In the genomic region with DNA sequence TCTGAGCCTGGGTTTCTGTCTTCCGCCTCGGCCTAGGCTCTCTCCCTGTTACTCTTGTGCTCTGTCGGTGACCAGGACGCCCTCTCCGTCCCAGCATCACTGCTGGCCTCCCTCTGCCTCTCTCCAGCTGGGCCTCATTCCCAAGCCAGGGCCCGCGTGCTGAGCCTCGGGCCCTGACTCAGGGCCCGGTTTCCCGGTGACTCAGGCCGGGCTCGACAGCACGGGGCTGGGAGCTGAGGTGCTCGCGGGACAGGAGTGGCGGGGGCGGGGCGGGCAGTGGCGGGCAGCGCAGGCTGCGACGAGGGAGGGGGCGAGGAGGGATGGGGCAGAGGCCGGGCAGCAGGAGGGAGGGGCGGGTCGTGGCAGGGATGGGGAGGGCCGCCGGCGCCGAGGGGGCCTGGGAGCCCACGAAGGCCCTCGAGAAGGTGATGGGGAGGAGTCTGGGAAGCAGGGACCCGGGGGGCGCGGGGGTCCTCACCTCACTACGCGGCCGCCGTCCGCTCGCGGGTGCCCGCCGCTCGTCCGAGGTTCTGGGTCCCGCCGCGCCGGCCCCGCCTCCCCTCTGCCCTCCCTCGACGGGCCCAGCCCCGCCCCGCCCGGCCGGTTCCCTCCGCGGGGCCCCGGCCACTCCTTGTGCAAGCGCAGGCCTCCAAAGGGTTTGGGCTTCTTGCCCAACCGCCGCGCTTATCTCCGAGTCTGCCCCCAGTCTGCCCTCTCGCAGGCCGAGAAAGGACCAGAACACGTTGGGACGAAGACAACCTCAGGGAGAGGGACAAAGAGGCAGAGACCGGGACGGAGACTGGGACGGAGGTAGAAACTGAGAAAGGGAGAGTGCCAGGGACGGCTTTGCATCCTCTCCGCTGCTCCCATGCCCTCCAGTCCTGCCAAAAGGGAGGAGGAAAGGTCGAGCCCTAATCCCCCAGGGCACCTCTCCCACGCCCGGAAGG, we compare ENCODE assay signal across 2 cellular contexts.
A peak's percentile ranks its signal among the peaks of the same experiment; 100 is the strongest.
TF ChIP-seq lines count a peak whose summit lies in the region.

Gene ARAP3, minus strand, starts transcription at position 536 of the 947 bp plus-strand sequence. CDS start 1,744 bp downstream, outside the sequence.

TF ChIP-seq in A549, 52 proteins besides CTCF, POLR2A, EP300 and RAD21 (continued from another document):
- TF ChIP-seq E2F6 (IDR thresholded peaks at IDR 0.05; ENCODE audit: borderline replicate concordance, low read depth) (peak; percentile 77), JUN (IDR thresholded peaks at IDR 0.05) (peak in 1 of 2 experiments; percentile 68; a peak in 1 of 5 replicates)
TF ChIP-seq in A549: peak in this region for 7.

TF ChIP-seq in HEK293, 187 proteins besides CTCF, POLR2A, EP300 and RAD21 (continued from another document and continues in another):
- TF ChIP-seq, protein P1, sequence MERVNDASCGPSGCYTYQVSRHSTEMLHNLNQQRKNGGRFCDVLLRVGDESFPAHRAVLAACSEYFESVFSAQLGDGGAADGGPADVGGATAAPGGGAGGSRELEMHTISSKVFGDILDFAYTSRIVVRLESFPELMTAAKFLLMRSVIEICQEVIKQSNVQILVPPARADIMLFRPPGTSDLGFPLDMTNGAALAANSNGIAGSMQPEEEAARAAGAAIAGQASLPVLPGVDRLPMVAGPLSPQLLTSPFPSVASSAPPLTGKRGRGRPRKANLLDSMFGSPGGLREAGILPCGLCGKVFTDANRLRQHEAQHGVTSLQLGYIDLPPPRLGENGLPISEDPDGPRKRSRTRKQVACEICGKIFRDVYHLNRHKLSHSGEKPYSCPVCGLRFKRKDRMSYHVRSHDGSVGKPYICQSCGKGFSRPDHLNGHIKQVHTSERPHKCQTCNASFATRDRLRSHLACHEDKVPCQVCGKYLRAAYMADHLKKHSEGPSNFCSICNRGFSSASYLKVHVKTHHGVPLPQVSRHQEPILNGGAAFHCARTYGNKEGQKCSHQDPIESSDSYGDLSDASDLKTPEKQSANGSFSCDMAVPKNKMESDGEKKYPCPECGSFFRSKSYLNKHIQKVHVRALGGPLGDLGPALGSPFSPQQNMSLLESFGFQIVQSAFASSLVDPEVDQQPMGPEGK (tag by site-specific recombination; IDR thresholded peaks at IDR 0.05) = 0 out of 2 replicates have a peak, but pooled peaks have one; percentile 53
- TF ChIP-seq, protein P2, sequence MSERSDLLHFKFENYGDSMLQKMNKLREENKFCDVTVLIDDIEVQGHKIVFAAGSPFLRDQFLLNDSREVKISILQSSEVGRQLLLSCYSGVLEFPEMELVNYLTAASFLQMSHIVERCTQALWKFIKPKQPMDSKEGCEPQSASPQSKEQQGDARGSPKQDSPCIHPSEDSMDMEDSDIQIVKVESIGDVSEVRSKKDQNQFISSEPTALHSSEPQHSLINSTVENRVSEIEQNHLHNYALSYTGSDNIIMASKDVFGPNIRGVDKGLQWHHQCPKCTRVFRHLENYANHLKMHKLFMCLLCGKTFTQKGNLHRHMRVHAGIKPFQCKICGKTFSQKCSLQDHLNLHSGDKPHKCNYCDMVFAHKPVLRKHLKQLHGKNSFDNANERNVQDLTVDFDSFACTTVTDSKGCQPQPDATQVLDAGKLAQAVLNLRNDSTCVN (tag by site-specific recombination; optimal IDR thresholded peaks at IDR 0.05) = peak; percentile 82
- TF ChIP-seq ZSCAN23 (tag by site-specific recombination; IDR thresholded peaks at IDR 0.05) (no peak), ZNF639 (tag by site-specific recombination; IDR thresholded peaks at IDR 0.05) (0 out of 2 replicates have a peak, but pooled peaks have one; percentile 29), ZNF660 (tag by site-specific recombination; IDR thresholded peaks at IDR 0.05) (peak; percentile 44), ZNF391 (tag by site-specific recombination; IDR thresholded peaks at IDR 0.05; ENCODE audit: borderline replicate concordance, low read depth) (peak; percentile 41; the same call in 1 of the 2 replicates), SCRT1 (tag by site-specific recombination; IDR thresholded peaks at IDR 0.05; ENCODE audit: borderline replicate concordance) (no peak), GLIS2 (tag by site-specific recombination; IDR thresholded peaks at IDR 0.05) (peak; percentile 75), ZBTB20 (tag by site-specific recombination; IDR thresholded peaks at IDR 0.05) (peak; percentile 78), PRDM10 (tag by site-specific recombination; IDR thresholded peaks at IDR 0.05) (peak; percentile 89), ZBTB48 (tag by site-specific recombination; IDR thresholded peaks at IDR 0.05) (peak; percentile 66; the same call in 1 of the 2 replicates), ZEB2 (tag by site-specific recombination; IDR thresholded peaks at IDR 0.05) (0 out of 2 replicates have a peak, but pooled peaks have one; percentile 17), ZNF600 (tag by site-specific recombination; IDR thresholded peaks at IDR 0.05) (peak; percentile 73), ZNF449 (tag by site-specific recombination; IDR thresholded peaks at IDR 0.05) (peak; percentile 81), ZNF341 (tag by site-specific recombination; IDR thresholded peaks at IDR 0.05; ENCODE audit: low read depth) (peak; percentile 10; the same call in 1 of the 2 replicates), IKZF3 (tag by site-specific recombination; IDR thresholded peaks at IDR 0.05) (no peak; the same call in 1 of the 2 replicates), KLF17 (tag by site-specific recombination; IDR thresholded peaks at IDR 0.05) (peak; percentile 44; the same call in 1 of the 2 replicates), SP3 (tag by site-specific recombination; IDR thresholded peaks at IDR 0.05) (peak; percentile 64), ZBTB17 (tag by site-specific recombination; IDR thresholded peaks at IDR 0.05) (peak; percentile 34), ZXDB (tag by site-specific recombination; IDR thresholded peaks at IDR 0.05) (0 out of 2 replicates have a peak, but pooled peaks have one; percentile 59), ZNF335 (tag by site-specific recombination; conservative IDR thresholded peaks at IDR 0.05) (peak; percentile 84), ZNF48 (tag by site-specific recombination; IDR thresholded peaks at IDR 0.05) (no peak), ZIC2 (tag by site-specific recombination; IDR thresholded peaks at IDR 0.05) (peak; percentile 87), KLF9 (tag by site-specific recombination; IDR thresholded peaks at IDR 0.05; ENCODE audit: low read depth) (peak; percentile 63), ZNF76 (tag by site-specific recombination; IDR thresholded peaks at IDR 0.05; ENCODE audit: borderline replicate concordance, low read depth) (peak; percentile 58; the same call in 1 of the 2 replicates), ZNF23 (tag by site-specific recombination; IDR thresholded peaks at IDR 0.05; ENCODE audit: borderline replicate concordance) (no peak), ZFP69B (tag by site-specific recombination; IDR thresholded peaks at IDR 0.05) (peak; percentile 42; the same call in 1 of the 2 replicates), ZNF629 (tag by site-specific recombination; IDR thresholded peaks at IDR 0.05) (0 out of 2 replicates have a peak, but pooled peaks have one; percentile 28), ZSCAN18 (tag by site-specific recombination; IDR thresholded peaks at IDR 0.05) (no peak), ZNF624 (tag by site-specific recombination; IDR thresholded peaks at IDR 0.05) (no peak)
- TF ChIP-seq, protein P3, sequence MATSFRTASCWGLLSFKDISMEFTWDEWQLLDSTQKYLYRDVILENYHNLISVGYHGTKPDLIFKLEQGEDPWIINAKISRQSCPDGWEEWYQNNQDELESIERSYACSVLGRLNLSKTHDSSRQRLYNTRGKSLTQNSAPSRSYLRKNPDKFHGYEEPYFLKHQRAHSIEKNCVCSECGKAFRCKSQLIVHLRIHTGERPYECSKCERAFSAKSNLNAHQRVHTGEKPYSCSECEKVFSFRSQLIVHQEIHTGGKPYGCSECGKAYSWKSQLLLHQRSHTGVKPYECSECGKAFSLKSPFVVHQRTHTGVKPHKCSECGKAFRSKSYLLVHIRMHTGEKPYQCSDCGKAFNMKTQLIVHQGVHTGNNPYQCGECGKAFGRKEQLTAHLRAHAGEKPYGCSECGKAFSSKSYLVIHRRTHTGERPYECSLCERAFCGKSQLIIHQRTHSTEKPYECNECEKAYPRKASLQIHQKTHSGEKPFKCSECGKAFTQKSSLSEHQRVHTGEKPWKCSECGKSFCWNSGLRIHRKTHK (tag by site-specific recombination; IDR thresholded peaks at IDR 0.05) = no peak
- TF ChIP-seq, protein P4, sequence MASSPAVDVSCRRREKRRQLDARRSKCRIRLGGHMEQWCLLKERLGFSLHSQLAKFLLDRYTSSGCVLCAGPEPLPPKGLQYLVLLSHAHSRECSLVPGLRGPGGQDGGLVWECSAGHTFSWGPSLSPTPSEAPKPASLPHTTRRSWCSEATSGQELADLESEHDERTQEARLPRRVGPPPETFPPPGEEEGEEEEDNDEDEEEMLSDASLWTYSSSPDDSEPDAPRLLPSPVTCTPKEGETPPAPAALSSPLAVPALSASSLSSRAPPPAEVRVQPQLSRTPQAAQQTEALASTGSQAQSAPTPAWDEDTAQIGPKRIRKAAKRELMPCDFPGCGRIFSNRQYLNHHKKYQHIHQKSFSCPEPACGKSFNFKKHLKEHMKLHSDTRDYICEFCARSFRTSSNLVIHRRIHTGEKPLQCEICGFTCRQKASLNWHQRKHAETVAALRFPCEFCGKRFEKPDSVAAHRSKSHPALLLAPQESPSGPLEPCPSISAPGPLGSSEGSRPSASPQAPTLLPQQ (tag by site-specific recombination; IDR thresholded peaks at IDR 0.05) = peak; percentile 62; the same call in 1 of the 2 replicates
- TF ChIP-seq, protein P5, sequence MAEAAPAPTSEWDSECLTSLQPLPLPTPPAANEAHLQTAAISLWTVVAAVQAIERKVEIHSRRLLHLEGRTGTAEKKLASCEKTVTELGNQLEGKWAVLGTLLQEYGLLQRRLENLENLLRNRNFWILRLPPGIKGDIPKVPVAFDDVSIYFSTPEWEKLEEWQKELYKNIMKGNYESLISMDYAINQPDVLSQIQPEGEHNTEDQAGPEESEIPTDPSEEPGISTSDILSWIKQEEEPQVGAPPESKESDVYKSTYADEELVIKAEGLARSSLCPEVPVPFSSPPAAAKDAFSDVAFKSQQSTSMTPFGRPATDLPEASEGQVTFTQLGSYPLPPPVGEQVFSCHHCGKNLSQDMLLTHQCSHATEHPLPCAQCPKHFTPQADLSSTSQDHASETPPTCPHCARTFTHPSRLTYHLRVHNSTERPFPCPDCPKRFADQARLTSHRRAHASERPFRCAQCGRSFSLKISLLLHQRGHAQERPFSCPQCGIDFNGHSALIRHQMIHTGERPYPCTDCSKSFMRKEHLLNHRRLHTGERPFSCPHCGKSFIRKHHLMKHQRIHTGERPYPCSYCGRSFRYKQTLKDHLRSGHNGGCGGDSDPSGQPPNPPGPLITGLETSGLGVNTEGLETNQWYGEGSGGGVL (tag by site-specific recombination; IDR thresholded peaks at IDR 0.05) = peak; percentile 72
